ENCODE assay signal across 1 cellular context in the genomic region with DNA sequence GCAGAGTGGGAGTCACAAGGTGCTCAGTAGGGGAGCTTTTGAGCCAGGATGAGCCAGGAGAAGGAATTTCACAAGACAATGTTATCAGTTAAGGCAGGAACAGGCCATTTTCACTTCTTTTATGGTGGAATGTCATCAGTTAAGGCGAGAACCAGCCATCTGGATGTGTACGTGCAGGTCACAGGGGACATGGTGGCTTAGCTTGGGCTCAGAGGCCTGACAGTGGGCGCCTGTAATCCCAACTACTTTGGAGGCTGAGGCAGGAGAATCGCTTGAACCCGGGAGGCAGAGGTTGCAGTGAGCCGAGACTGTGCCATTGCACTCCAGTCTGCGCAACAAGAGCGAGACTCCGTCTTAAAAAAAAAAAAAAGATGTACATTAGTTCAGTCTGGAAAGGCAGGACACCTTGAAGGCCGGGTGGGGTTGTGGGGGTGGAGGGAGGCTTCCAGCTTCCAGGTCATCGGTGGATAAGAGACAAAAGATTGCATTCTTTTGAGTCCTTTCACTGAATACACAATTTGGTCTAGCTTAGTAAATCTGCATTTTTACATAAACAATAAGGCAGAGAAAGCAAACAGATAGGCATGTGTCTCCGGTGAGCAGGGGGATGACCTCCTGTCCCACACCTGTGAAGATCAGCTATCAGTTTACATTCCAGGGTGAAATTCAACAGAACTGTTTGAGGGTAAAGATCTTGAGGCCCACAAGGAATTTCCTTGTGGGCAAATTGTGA.
TF ChIP-seq lines count a peak whose summit lies in the region.
"Not testable (repeated sequence)": the region's sequence is repeated elsewhere in the genome, so short reads cannot be mapped to it uniquely, and the experiment has no call there.

No MANE protein-coding gene starts in this region.

TF ChIP-seq in HepG2, 621 proteins besides CTCF, POLR2A, EP300 and RAD21:
- peak; percentile 56; the same call in 1 of the 2 replicates for TF ChIP-seq NR2F6 (IDR thresholded peaks at IDR 0.05)
- 0 out of 2 replicates have a peak, but pooled peaks have one; percentile 17 for TF ChIP-seq NR2F6 (CRISPR knock-in tag; IDR thresholded peaks at IDR 0.05)
- TF ChIP-seq, protein P1, sequence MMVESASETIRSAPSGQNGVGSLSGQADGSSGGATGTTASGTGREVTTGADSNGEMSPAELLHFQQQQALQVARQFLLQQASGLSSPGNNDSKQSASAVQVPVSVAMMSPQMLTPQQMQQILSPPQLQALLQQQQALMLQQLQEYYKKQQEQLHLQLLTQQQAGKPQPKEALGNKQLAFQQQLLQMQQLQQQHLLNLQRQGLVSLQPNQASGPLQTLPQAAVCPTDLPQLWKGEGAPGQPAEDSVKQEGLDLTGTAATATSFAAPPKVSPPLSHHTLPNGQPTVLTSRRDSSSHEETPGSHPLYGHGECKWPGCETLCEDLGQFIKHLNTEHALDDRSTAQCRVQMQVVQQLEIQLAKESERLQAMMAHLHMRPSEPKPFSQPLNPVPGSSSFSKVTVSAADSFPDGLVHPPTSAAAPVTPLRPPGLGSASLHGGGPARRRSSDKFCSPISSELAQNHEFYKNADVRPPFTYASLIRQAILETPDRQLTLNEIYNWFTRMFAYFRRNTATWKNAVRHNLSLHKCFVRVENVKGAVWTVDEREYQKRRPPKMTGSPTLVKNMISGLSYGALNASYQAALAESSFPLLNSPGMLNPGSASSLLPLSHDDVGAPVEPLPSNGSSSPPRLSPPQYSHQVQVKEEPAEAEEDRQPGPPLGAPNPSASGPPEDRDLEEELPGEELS (CRISPR knock-in tag; IDR thresholded peaks at IDR 0.05), result peak; percentile 18; the same call in 1 of the 2 replicates
- TF ChIP-seq RARA (CRISPR knock-in tag; IDR thresholded peaks at IDR 0.05), result peak; percentile 37; the same call in 1 of the 2 replicates
- TF ChIP-seq TEAD3 (CRISPR knock-in tag; optimal IDR thresholded peaks at IDR 0.05; ENCODE audit: borderline replicate concordance), result peak; percentile 91
- TF ChIP-seq SP5 (CRISPR knock-in tag; IDR thresholded peaks at IDR 0.05; ENCODE audit: borderline replicate concordance, low read depth), result 0 out of 2 replicates have a peak, but pooled peaks have one; percentile 15
- TF ChIP-seq SOX6, SOX13, FOXP1 (IDR thresholded peaks at IDR 0.05): not testable (repeated sequence)
- TF ChIP-seq SOX6 (CRISPR knock-in tag; IDR thresholded peaks at IDR 0.05), result 0 out of 2 replicates have a peak, but pooled peaks have one; percentile 28
- TF ChIP-seq SOX13 (CRISPR knock-in tag; conservative IDR thresholded peaks at IDR 0.05 in 1 of 2, IDR thresholded peaks at IDR 0.05 in 1 of 2), result peak in 1 of 2 experiments; percentile 13; a peak in 1 of 4 replicates
- TF ChIP-seq SIX1 (CRISPR knock-in tag; IDR thresholded peaks at IDR 0.05; ENCODE audit: borderline replicate concordance), result peak; percentile 53; the same call in 1 of the 2 replicates
- TF ChIP-seq FOXP1 (CRISPR knock-in tag; IDR thresholded peaks at IDR 0.05), result 0 out of 2 replicates have a peak, but pooled peaks have one; percentile 12
